1 cellular context compared by ENCODE assay signal in the genomic region with DNA sequence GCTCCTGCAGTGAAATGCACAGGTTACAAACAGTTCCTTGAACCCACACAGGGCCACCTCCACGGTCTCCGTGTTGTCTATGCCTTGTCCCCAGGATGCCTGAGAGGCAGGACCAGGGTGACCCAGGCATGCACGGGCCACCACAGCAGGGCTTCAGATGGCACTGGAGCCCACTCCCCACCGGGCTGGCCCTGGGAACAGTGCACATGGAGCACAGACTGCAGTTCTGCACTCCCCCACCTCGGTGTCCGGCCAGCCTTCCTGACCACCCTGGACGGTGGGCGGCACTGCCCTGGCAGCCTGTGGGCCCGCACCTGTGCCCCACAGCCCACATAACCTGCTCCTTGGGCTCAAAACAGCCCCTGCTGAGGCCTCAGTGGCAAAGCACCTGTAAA.
TF ChIP-seq lines count a peak whose summit lies in the region.

No MANE protein-coding gene starts in this region.

TF ChIP-seq in SK-N-SH treated with all-trans-retinoic acid at 6 μM for 48 hours, 23 proteins besides CTCF, POLR2A, EP300 and RAD21 (continued from another document):
- TF ChIP-seq, protein P1, sequence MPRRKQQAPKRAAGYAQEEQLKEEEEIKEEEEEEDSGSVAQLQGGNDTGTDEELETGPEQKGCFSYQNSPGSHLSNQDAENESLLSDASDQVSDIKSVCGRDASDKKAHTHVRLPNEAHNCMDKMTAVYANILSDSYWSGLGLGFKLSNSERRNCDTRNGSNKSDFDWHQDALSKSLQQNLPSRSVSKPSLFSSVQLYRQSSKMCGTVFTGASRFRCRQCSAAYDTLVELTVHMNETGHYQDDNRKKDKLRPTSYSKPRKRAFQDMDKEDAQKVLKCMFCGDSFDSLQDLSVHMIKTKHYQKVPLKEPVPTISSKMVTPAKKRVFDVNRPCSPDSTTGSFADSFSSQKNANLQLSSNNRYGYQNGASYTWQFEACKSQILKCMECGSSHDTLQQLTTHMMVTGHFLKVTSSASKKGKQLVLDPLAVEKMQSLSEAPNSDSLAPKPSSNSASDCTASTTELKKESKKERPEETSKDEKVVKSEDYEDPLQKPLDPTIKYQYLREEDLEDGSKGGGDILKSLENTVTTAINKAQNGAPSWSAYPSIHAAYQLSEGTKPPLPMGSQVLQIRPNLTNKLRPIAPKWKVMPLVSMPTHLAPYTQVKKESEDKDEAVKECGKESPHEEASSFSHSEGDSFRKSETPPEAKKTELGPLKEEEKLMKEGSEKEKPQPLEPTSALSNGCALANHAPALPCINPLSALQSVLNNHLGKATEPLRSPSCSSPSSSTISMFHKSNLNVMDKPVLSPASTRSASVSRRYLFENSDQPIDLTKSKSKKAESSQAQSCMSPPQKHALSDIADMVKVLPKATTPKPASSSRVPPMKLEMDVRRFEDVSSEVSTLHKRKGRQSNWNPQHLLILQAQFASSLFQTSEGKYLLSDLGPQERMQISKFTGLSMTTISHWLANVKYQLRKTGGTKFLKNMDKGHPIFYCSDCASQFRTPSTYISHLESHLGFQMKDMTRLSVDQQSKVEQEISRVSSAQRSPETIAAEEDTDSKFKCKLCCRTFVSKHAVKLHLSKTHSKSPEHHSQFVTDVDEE (CRISPR knock-in tag; IDR thresholded peaks at IDR 0.05), result no peak
- TF ChIP-seq PPARA (CRISPR knock-in tag; IDR thresholded peaks at IDR 0.05; ENCODE audit: borderline replicate concordance) (no peak), ZFP30 (CRISPR knock-in tag; IDR thresholded peaks at IDR 0.05) (no peak)
- TF ChIP-seq, protein P2, sequence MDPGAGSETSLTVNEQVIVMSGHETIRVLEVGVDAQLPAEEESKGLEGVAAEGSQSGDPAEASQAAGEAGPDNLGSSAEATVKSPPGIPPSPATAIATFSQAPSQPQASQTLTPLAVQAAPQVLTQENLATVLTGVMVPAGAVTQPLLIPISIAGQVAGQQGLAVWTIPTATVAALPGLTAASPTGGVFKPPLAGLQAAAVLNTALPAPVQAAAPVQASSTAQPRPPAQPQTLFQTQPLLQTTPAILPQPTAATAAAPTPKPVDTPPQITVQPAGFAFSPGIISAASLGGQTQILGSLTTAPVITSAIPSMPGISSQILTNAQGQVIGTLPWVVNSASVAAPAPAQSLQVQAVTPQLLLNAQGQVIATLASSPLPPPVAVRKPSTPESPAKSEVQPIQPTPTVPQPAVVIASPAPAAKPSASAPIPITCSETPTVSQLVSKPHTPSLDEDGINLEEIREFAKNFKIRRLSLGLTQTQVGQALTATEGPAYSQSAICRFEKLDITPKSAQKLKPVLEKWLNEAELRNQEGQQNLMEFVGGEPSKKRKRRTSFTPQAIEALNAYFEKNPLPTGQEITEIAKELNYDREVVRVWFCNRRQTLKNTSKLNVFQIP (CRISPR knock-in tag; IDR thresholded peaks at IDR 0.05; ENCODE audit: borderline replicate concordance, low read depth), result no peak
